In the genomic region with DNA sequence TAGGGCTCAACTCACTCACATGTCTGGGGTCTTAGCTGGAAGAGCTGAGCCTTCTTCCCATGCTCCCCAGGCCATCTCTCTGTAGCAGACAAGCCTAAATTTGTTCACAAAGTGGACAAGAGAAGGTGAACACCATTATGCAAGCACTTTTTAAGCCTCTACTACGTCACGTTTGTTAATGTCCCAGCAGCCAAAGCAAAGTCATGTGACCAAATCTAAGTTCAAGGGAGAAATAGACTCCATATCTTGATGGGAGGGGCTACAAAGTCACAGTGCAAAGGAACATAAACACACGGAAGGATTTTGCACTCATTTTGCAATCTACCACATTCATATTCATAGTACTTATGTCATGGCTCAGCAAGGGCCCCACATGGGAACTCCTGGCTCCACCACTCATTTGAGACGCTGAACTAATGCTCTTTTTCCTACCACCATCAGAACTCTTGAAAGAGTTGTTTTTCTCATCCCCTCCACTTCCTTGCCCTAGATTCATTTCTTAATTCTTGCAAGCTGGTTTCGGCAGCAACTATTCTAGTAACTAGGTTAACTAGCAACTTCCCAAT, we compare ENCODE assay signal across 1 cellular context.
TF ChIP-seq lines count a peak whose summit lies in the region.

No MANE protein-coding gene starts in this region.

TF ChIP-seq in H1, 55 proteins besides CTCF, POLR2A, EP300 and RAD21:
- TF ChIP-seq TAF7 (optimal IDR thresholded peaks at IDR 0.05; ENCODE audit: borderline replicate concordance, low read depth, low read length) (no peak), HDAC2 (IDR thresholded peaks at IDR 0.05; ENCODE audit: borderline replicate concordance in 1 of 2, low read depth in 2 of 2, low read length in 2 of 2) (no peak)
